3 cellular contexts compared by ENCODE assay signal in genomic region chr2:177296047-177296446, GRCh38.
TF ChIP-seq lines count a peak whose summit lies in the region.

No MANE protein-coding gene starts in this region.

TF ChIP-seq in IMR-90, 13 proteins besides CTCF, POLR2A, EP300 and RAD21:
- no peak for TF ChIP-seq ELK1 (IDR thresholded peaks at IDR 0.05; ENCODE audit: borderline replicate concordance, low read depth, low read length)
- TF ChIP-seq CHD1 (IDR thresholded peaks at IDR 0.05; ENCODE audit: low read depth, low read length): no peak

TF ChIP-seq in K562, 482 proteins besides CTCF, POLR2A, EP300 and RAD21:
- no peak for TF ChIP-seq CREB3L1 (IDR thresholded peaks at IDR 0.05; ENCODE audit: borderline replicate concordance, low read depth)
- TF ChIP-seq RCOR1 (IDR thresholded peaks at IDR 0.05; ENCODE audit: borderline replicate concordance in 1 of 2, low read depth in 2 of 2, low read length in 2 of 2): peak in 1 of 2 experiments; percentile 33; a peak in 1 of 4 replicates
- TF ChIP-seq ATF3 (IDR thresholded peaks at IDR 0.05): peak; percentile 63
- no peak for TF ChIP-seq ATF3 (CRISPR knock-in tag; conservative IDR thresholded peaks at IDR 0.05)
- no peak for TF ChIP-seq TAF9B (IDR thresholded peaks at IDR 0.05; ENCODE audit: partially characterized antibody)
- peak; percentile 48; the same call in 1 of the 2 replicates for TF ChIP-seq DEAF1 (CRISPR knock-in tag; IDR thresholded peaks at IDR 0.05)
- 0 out of 2 replicates have a peak, but pooled peaks have one; percentile 24 for TF ChIP-seq SMAD4 (CRISPR knock-in tag; conservative IDR thresholded peaks at IDR 0.05)
- TF ChIP-seq SMC3 (conservative IDR thresholded peaks at IDR 0.05; ENCODE audit: insufficient read depth, low read depth, low read length): 0 out of 2 replicates have a peak, but pooled peaks have one; percentile 17
- no peak for TF ChIP-seq KDM2B (CRISPR knock-in tag; IDR thresholded peaks at IDR 0.05)
- no peak for TF ChIP-seq ZNF668 (CRISPR knock-in tag; IDR thresholded peaks at IDR 0.05)

TF ChIP-seq in HepG2, 621 proteins besides CTCF, POLR2A, EP300 and RAD21:
- TF ChIP-seq ZNF24 (IDR thresholded peaks at IDR 0.05) (no peak), CCDC6 (CRISPR knock-in tag; IDR thresholded peaks at IDR 0.05) (no peak), ZGPAT (CRISPR knock-in tag; IDR thresholded peaks at IDR 0.05) (no peak), ZNF724P (CRISPR knock-in tag; IDR thresholded peaks at IDR 0.05; ENCODE audit: borderline replicate concordance) (no peak), ZFP41 (CRISPR knock-in tag; IDR thresholded peaks at IDR 0.05; ENCODE audit: borderline replicate concordance) (no peak), ARID2 (CRISPR knock-in tag; IDR thresholded peaks at IDR 0.05; ENCODE audit: borderline replicate concordance) (no peak), HES4 (CRISPR knock-in tag; IDR thresholded peaks at IDR 0.05; ENCODE audit: borderline replicate concordance) (no peak), MED1 (CRISPR knock-in tag; IDR thresholded peaks at IDR 0.05) (no peak), ZNF609 (CRISPR knock-in tag; IDR thresholded peaks at IDR 0.05; ENCODE audit: borderline replicate concordance) (no peak), U2AF1 (optimal IDR thresholded peaks at IDR 0.05; ENCODE audit: low read depth, low read length) (no peak), SIX4 (CRISPR knock-in tag; IDR thresholded peaks at IDR 0.05) (no peak), ZNF800 (CRISPR knock-in tag; IDR thresholded peaks at IDR 0.05) (0 out of 2 replicates have a peak, but pooled peaks have one; percentile 57), BATF2 (CRISPR knock-in tag; IDR thresholded peaks at IDR 0.05) (no peak), KAT7 (CRISPR knock-in tag; IDR thresholded peaks at IDR 0.05; ENCODE audit: borderline replicate concordance) (no peak), NCOA1 (CRISPR knock-in tag; IDR thresholded peaks at IDR 0.05) (no peak), ARID5B (CRISPR knock-in tag; IDR thresholded peaks at IDR 0.05) (0 out of 2 replicates have a peak, but pooled peaks have one; percentile 13), BORCS8-MEF2B (CRISPR knock-in tag; IDR thresholded peaks at IDR 0.05) (no peak), SMAD9 (CRISPR knock-in tag; IDR thresholded peaks at IDR 0.05) (no peak), ZNF160 (CRISPR knock-in tag; IDR thresholded peaks at IDR 0.05) (no peak), STAG1 (CRISPR knock-in tag; IDR thresholded peaks at IDR 0.05) (peak; percentile 60)
